Comparison of ENCODE assay signal across 32 cellular contexts in genomic region chr2:111970453-111970852, GRCh38.
"Had no signal": no experiment of that assay in that cellular context is flagged by ENCODE, and none has a peak within 500 bp of the region (broad histone marks: within the 10 kb centered on the region; RNA-seq: fewer than 3 reads in every experiment).

No MANE protein-coding gene starts in this region.

- H3K27ac ChIP-seq: body of pancreas, brain microvascular endothelial cell, breast epithelium, VCaP had no signal

- DNase-seq: activated CD4-positive, alpha-beta memory T cell treated with anti-CD3 and anti-CD28 coated beads, Interleukin-2, amount 10 ng/mL, durations not matched to agents 7 days and 5 days; activated CD4-positive, alpha-beta T cell treated with anti-CD3 and anti-CD28 coated beads for 1 hour; activated CD4-positive, alpha-beta T cell treated with anti-CD3 and anti-CD28 coated beads for 36 hours; activated CD4-positive, alpha-beta T cell treated with anti-CD3 and anti-CD28 coated beads for 48 hours; activated CD4-positive, alpha-beta T cell treated with anti-CD3 and anti-CD28 coated beads, Interleukin-2, amount 10 ng/mL, durations not matched to agents 7 days and 5 days; activated CD4-positive, alpha-beta T cell treated with anti-CD3 and anti-CD28 coated beads, Interleukin-2, amount 50 U/mL, for 48 hours; activated CD4-positive, CD25-positive, alpha-beta regulatory T cell; activated CD8-positive, alpha-beta memory T cell treated with anti-CD3 and anti-CD28 coated beads for 24 hours; activated CD8-positive, alpha-beta memory T cell treated with anti-CD3 and anti-CD28 coated beads, Interleukin-2, amount 10 ng/mL, durations not matched to agents 7 days and 5 days; activated CD8-positive, alpha-beta memory T cell treated with anti-CD3 and anti-CD28 coated beads, Interleukin-2, amount 50 U/mL, for 48 hours; activated CD8-positive, alpha-beta T cell treated with anti-CD3 and anti-CD28 coated beads, Interleukin-2, amount 10 ng/mL, durations not matched to agents 7 days and 5 days; activated effector memory CD4-positive, alpha-beta T cell treated with Interleukin-2 at 50 U/mL for 16 hours; activated gamma-delta T cell; activated naive CD4-positive, alpha-beta T cell treated with anti-CD3 and anti-CD28 coated beads, Interleukin-2, amount 10 ng/mL, durations not matched to agents 7 days and 5 days; activated naive CD4-positive, alpha-beta T cell treated with Interleukin-2 at 50 U/mL for 16 hours; activated naive CD8-positive, alpha-beta T cell treated with anti-CD3 and anti-CD28 coated beads, Interleukin-2, amount 10 ng/mL, durations not matched to agents 7 days and 5 days; activated naive CD8-positive, alpha-beta T cell treated with anti-CD3 and anti-CD28 coated beads, Interleukin-2, amount 50 U/mL, for 24 hours; activated T-cell treated with anti-CD3 and anti-CD28 coated beads, Interleukin-2, amount 50 U/mL, for 24 hours; activated T-cell treated with anti-CD3 and anti-CD28 coated beads, Interleukin-2, amount 50 U/mL, for 48 hours; amygdala; anterior cingulate cortex; body of pancreas; brain microvascular endothelial cell; central memory CD4-positive, alpha-beta T cell; T-helper 1 cell; T-helper 2 cell; T-helper 9 cell had no signal

- H3K36me3 ChIP-seq: brain microvascular endothelial cell, breast epithelium had no signal

- ATAC-seq: activated CD4-positive, alpha-beta T cell treated with anti-CD3 and anti-CD28 coated beads for 36 hours; activated CD4-positive, CD25-positive, alpha-beta regulatory T cell treated with anti-CD3 and anti-CD28 coated beads, Interleukin-2, amount 50 U/mL, for 24 hours; activated CD8-positive, alpha-beta memory T cell treated with anti-CD3 and anti-CD28 coated beads, Interleukin-2, amount 10 ng/mL, durations not matched to agents 7 days and 5 days; activated CD8-positive, alpha-beta T cell treated with anti-CD3 and anti-CD28 coated beads, Interleukin-2, amount 10 ng/mL, durations not matched to agents 7 days and 5 days; activated naive CD8-positive, alpha-beta T cell treated with anti-CD3 and anti-CD28 coated beads, Interleukin-2, amount 50 U/mL, for 24 hours; body of pancreas had no signal

- H3K9me3 ChIP-seq: body of pancreas, breast epithelium had no signal

- FAIRE-seq: astrocyte, TTC549 had no signal

- H3K27me3 ChIP-seq: body of pancreas, breast epithelium had no signal

- H3K4me1 ChIP-seq: body of pancreas, breast epithelium had no signal

- H3K4me3 ChIP-seq: body of pancreas, breast epithelium had no signal
